1 cellular context compared by ENCODE assay signal in the genomic region with DNA sequence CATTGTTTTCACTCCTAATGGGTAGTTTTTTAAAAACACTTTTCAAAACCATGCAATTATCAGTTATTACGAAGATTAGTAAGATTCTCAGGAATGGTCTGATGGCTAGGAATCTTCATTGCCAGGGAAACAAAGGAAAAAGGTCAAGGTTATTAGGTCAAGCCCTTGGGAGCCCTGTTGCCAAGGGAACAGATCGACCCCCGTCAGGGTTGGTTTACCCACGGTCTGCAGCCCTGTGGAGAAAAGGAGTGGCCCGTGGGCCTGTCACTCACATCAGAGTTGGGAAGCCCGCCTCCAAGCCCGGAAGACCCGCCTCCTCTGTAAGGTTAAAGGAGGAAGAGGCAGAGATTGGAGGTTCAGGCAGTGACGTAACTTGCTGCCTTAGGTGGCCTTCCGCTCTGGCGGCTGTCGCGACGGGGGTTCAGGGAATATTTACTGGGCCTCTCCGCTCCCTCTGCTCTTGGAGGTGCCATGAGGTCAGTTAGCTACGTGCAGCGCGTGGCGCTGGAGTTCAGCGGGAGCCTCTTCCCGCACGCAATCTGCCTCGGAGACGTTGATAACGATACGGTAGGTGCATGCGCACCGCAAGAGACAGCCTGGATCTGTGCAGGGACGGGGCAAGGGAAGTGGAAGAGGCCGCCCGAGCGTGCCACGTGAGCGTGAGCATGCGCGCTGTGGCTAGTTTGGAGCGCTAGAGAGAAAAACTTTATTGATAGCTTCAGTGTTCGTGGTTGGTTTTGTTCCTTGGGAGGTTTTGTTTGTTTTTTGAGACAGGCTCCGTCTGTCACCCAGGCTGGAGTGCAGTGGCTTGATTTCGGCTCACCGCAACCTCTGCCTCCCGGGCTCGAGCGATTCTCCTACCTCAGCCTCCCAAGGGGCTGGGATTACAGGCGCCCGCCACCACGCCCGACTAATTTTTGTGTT.
TF ChIP-seq lines count a peak whose summit lies in the region.

ITFG2 (plus strand) TSS at position 379 of the 924 bp plus-strand sequence; CDS start at position 472, 93 bp downstream.

TF ChIP-seq in K562, 482 proteins besides CTCF, POLR2A, EP300 and RAD21 (continued from another document and continues in another):
- TF ChIP-seq, protein P1, sequence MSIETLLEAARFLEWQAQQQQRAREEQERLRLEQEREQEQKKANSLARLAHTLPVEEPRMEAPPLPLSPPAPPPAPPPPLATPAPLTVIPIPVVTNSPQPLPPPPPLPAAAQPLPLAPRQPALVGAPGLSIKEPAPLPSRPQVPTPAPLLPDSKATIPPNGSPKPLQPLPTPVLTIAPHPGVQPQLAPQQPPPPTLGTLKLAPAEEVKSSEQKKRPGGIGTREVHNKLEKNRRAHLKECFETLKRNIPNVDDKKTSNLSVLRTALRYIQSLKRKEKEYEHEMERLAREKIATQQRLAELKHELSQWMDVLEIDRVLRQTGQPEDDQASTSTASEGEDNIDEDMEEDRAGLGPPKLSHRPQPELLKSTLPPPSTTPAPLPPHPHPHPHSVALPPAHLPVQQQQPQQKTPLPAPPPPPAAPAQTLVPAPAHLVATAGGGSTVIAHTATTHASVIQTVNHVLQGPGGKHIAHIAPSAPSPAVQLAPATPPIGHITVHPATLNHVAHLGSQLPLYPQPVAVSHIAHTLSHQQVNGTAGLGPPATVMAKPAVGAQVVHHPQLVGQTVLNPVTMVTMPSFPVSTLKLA (conservative IDR thresholded peaks at IDR 0.05), result peak; percentile 92 to 96
- TF ChIP-seq HDAC3 (IDR thresholded peaks at IDR 0.05; ENCODE audit: borderline replicate concordance, partially characterized antibody) (no peak), ZSCAN32 (CRISPR knock-in tag; IDR thresholded peaks at IDR 0.05) (no peak), CHD2 (IDR thresholded peaks at IDR 0.05; ENCODE audit: low read depth, low read length) (no peak), POLR2B (IDR thresholded peaks at IDR 0.05; ENCODE audit: low read depth, partially characterized antibody) (peak; percentile 95), POU5F1 (IDR thresholded peaks at IDR 0.05; ENCODE audit: borderline replicate concordance, low read depth, low read length, partially characterized antibody) (no peak), ZNF766 (CRISPR knock-in tag; conservative IDR thresholded peaks at IDR 0.05) (no peak), SP2 (IDR thresholded peaks at IDR 0.05; ENCODE audit: extremely low read depth, low read depth, low read length, poor library complexity, severe bottlenecking) (peak; percentile 67), ZFX (CRISPR knock-in tag; IDR thresholded peaks at IDR 0.05) (peak; percentile 98), MECOM (CRISPR knock-in tag; IDR thresholded peaks at IDR 0.05) (no peak), MED1 (CRISPR knock-in tag; IDR thresholded peaks at IDR 0.05; ENCODE audit: borderline replicate concordance) (no peak), RBM25 (IDR thresholded peaks at IDR 0.05; ENCODE audit: low read depth, low read length, severe bottlenecking) (peak; percentile 49), ZNF436 (CRISPR knock-in tag; IDR thresholded peaks at IDR 0.05) (no peak), ZNF253 (CRISPR knock-in tag; conservative IDR thresholded peaks at IDR 0.05) (no peak), ZNF140 (CRISPR knock-in tag; IDR thresholded peaks at IDR 0.05) (no peak), HDGF (IDR thresholded peaks at IDR 0.05) (no peak), ASH1L (IDR thresholded peaks at IDR 0.05; ENCODE audit: borderline replicate concordance, low read depth, partially characterized antibody) (no peak), TAL1 (IDR thresholded peaks at IDR 0.05) (peak; percentile 17; the same call in 1 of the 2 replicates), BCOR (IDR thresholded peaks at IDR 0.05) (peak; percentile 58; the same call in 1 of the 2 replicates), RBM39 (optimal IDR thresholded peaks at IDR 0.05; ENCODE audit: low read depth, low read length) (no peak), NELFE (IDR thresholded peaks at IDR 0.05; ENCODE audit: insufficient read depth, insufficient read length) (no peak), ZFP36 (IDR thresholded peaks at IDR 0.05; ENCODE audit: low read depth, low read length, partially characterized antibody) (no peak), TEAD2 (tag; IDR thresholded peaks at IDR 0.05) (no peak), ADNP (tag; IDR thresholded peaks at IDR 0.05) (no peak), SRF (CRISPR knock-in tag; IDR thresholded peaks at IDR 0.05) (peak in 1 of 2 experiments; percentile 76; a peak in 2 of 4 replicates), MCM5 (IDR thresholded peaks at IDR 0.05; ENCODE audit: low read depth) (no peak), NR2F6 (CRISPR knock-in tag; IDR thresholded peaks at IDR 0.05) (no peak), ILF3 (IDR thresholded peaks at IDR 0.05; ENCODE audit: borderline replicate concordance) (no peak), ZNF780A (CRISPR knock-in tag; IDR thresholded peaks at IDR 0.05) (no peak), PRPF4 (IDR thresholded peaks at IDR 0.05; ENCODE audit: insufficient read depth, low read depth, low read length, poor library complexity, severe bottlenecking) (no peak), CREB5 (CRISPR knock-in tag; IDR thresholded peaks at IDR 0.05) (no peak), HDAC2 (IDR thresholded peaks at IDR 0.05) (peak; percentile 80; the same call in 1 of the 2 replicates), U2AF2 (optimal IDR thresholded peaks at IDR 0.05; ENCODE audit: low read depth, low read length) (no peak), TBL1XR1 (IDR thresholded peaks at IDR 0.05; ENCODE audit: low read length in 2 of 2) (no peak), FOXJ2 (tag; IDR thresholded peaks at IDR 0.05) (0 out of 2 replicates have a peak, but pooled peaks have one; percentile 17), POLR3G (IDR thresholded peaks at IDR 0.05; ENCODE audit: extremely low read depth, insufficient read length, insufficient replicate concordance) (no peak), SREBF2 (CRISPR knock-in tag; IDR thresholded peaks at IDR 0.05) (peak; percentile 50; the same call in 1 of the 2 replicates), XRCC3 (IDR thresholded peaks at IDR 0.05) (no peak), IRF9 (tag; IDR thresholded peaks at IDR 0.05) (no peak), ZNF518B (CRISPR knock-in tag; IDR thresholded peaks at IDR 0.05) (no peak), GATAD2A (IDR thresholded peaks at IDR 0.05) (no peak), POLR2G (IDR thresholded peaks at IDR 0.05; ENCODE audit: low read depth, low read length) (peak; percentile 94), ZNF24 (IDR thresholded peaks at IDR 0.05) (peak; percentile 55; the same call in 1 of the 2 replicates)
- TF ChIP-seq, protein P2, sequence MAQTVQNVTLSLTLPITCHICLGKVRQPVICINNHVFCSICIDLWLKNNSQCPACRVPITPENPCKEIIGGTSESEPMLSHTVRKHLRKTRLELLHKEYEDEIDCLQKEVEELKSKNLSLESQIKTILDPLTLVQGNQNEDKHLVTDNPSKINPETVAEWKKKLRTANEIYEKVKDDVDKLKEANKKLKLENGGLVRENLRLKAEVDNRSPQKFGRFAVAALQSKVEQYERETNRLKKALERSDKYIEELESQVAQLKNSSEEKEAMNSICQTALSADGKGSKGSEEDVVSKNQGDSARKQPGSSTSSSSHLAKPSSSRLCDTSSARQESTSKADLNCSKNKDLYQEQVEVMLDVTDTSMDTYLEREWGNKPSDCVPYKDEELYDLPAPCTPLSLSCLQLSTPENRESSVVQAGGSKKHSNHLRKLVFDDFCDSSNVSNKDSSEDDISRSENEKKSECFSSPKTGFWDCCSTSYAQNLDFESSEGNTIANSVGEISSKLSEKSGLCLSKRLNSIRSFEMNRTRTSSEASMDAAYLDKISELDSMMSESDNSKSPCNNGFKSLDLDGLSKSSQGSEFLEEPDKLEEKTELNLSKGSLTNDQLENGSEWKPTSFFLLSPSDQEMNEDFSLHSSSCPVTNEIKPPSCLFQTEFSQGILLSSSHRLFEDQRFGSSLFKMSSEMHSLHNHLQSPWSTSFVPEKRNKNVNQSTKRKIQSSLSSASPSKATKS (CRISPR knock-in tag; IDR thresholded peaks at IDR 0.05), result no peak
- TF ChIP-seq, protein P3, sequence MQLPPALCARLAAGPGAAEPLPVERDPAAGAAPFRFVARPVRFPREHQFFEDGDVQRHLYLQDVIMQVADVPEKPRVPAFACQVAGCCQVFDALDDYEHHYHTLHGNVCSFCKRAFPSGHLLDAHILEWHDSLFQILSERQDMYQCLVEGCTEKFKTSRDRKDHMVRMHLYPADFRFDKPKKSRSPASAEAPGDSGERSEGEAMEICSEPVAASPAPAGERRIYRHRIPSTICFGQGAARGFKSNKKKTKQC (CRISPR knock-in tag; IDR thresholded peaks at IDR 0.05), result peak; percentile 69; the same call in 1 of the 2 replicates
- TF ChIP-seq, protein P4, sequence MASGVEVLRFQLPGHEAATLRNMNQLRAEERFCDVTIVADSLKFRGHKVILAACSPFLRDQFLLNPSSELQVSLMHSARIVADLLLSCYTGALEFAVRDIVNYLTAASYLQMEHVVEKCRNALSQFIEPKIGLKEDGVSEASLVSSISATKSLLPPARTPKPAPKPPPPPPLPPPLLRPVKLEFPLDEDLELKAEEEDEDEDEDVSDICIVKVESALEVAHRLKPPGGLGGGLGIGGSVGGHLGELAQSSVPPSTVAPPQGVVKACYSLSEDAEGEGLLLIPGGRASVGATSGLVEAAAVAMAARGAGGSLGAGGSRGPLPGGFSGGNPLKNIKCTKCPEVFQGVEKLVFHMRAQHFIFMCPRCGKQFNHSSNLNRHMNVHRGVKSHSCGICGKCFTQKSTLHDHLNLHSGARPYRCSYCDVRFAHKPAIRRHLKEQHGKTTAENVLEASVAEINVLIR (CRISPR knock-in tag; IDR thresholded peaks at IDR 0.05), result peak; percentile 62
- TF ChIP-seq, protein P5, sequence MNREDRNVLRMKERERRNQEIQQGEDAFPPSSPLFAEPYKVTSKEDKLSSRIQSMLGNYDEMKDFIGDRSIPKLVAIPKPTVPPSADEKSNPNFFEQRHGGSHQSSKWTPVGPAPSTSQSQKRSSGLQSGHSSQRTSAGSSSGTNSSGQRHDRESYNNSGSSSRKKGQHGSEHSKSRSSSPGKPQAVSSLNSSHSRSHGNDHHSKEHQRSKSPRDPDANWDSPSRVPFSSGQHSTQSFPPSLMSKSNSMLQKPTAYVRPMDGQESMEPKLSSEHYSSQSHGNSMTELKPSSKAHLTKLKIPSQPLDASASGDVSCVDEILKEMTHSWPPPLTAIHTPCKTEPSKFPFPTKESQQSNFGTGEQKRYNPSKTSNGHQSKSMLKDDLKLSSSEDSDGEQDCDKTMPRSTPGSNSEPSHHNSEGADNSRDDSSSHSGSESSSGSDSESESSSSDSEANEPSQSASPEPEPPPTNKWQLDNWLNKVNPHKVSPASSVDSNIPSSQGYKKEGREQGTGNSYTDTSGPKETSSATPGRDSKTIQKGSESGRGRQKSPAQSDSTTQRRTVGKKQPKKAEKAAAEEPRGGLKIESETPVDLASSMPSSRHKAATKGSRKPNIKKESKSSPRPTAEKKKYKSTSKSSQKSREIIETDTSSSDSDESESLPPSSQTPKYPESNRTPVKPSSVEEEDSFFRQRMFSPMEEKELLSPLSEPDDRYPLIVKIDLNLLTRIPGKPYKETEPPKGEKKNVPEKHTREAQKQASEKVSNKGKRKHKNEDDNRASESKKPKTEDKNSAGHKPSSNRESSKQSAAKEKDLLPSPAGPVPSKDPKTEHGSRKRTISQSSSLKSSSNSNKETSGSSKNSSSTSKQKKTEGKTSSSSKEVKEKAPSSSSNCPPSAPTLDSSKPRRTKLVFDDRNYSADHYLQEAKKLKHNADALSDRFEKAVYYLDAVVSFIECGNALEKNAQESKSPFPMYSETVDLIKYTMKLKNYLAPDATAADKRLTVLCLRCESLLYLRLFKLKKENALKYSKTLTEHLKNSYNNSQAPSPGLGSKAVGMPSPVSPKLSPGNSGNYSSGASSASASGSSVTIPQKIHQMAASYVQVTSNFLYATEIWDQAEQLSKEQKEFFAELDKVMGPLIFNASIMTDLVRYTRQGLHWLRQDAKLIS (CRISPR knock-in tag; IDR thresholded peaks at IDR 0.05), result no peak
